1 cellular context compared by ENCODE assay signal in the genomic region with DNA sequence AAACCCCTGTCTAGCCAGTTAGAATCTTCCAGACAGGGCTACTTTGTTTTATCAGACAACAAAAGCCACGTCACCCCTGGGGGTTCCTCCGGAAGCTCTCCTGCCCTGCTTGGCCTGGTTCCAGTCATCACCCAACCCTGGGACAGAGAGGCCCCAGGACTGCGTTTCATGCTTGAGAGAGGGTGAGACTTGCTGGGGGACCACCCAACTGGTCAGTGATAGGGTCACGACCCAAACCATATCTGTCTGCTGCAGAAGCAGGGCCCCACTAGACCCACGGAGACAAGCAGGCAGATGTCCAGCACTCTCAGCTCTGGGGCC.
A peak's percentile ranks its signal among the peaks of the same experiment; 100 is the strongest.
TF ChIP-seq lines count a peak whose summit lies in the region.

No MANE protein-coding gene starts in this region.

TF ChIP-seq in GM12878, 131 proteins besides CTCF, POLR2A, EP300 and RAD21 (continues in another document):
- TF ChIP-seq ZBED1 (IDR thresholded peaks at IDR 0.05; ENCODE audit: borderline replicate concordance) (0 out of 2 replicates have a peak, but pooled peaks have one; percentile 12), RFX5 (IDR thresholded peaks at IDR 0.05; ENCODE audit: low read depth, low read length) (no peak), BHLHE40 (IDR thresholded peaks at IDR 0.05; ENCODE audit: borderline replicate concordance in 1 of 2, low read depth in 2 of 2, low read length in 1 of 2) (0 out of 4 replicates have a peak, but pooled peaks have one; percentile 4 to 19), CREM (IDR thresholded peaks at IDR 0.05; ENCODE audit: low read depth) (peak; percentile 55), ATF2 (IDR thresholded peaks at IDR 0.05; ENCODE audit: low read length) (no peak), NFYA (IDR thresholded peaks at IDR 0.05; ENCODE audit: borderline replicate concordance, low read depth, low read length) (no peak), NR2C2 (IDR thresholded peaks at IDR 0.05; ENCODE audit: borderline replicate concordance, control insufficient read depth, insufficient read length, low read depth) (no peak), MTA3 (IDR thresholded peaks at IDR 0.05; ENCODE audit: borderline replicate concordance, low read length) (no peak), USF2 (IDR thresholded peaks at IDR 0.05; ENCODE audit: borderline replicate concordance, low read depth, low read length) (no peak), SMAD1 (IDR thresholded peaks at IDR 0.05; ENCODE audit: low read depth, partially characterized antibody) (peak; percentile 41), PKNOX1 (IDR thresholded peaks at IDR 0.05) (no peak), ZBTB40 (IDR thresholded peaks at IDR 0.05; ENCODE audit: borderline replicate concordance) (no peak), BACH1 (IDR thresholded peaks at IDR 0.05; ENCODE audit: borderline replicate concordance) (no peak), BCL11A (IDR thresholded peaks at IDR 0.05; ENCODE audit: low read depth, low read length) (no peak), FOS (IDR thresholded peaks at IDR 0.05; ENCODE audit: borderline replicate concordance, extremely low read depth, insufficient read length) (no peak), SPI1 (IDR thresholded peaks at IDR 0.05; ENCODE audit: borderline replicate concordance, insufficient read depth, low read depth, low read length) (no peak), BMI1 (IDR thresholded peaks at IDR 0.05; ENCODE audit: borderline replicate concordance) (no peak), YY1 (IDR thresholded peaks at IDR 0.05; ENCODE audit: low read depth, low read length) (no peak), ZNF592 (IDR thresholded peaks at IDR 0.05) (no peak), ZNF687 (IDR thresholded peaks at IDR 0.05) (peak; percentile 28; the same call in 1 of the 2 replicates), MTA2 (IDR thresholded peaks at IDR 0.05; ENCODE audit: low read depth) (no peak), SRF (IDR thresholded peaks at IDR 0.05; ENCODE audit: low read depth in 2 of 2, low read length in 2 of 2) (no peak), WRNIP1 (IDR thresholded peaks at IDR 0.05; ENCODE audit: borderline replicate concordance, low read depth, low read length) (no peak), TCF12 (IDR thresholded peaks at IDR 0.05; ENCODE audit: low read depth, low read length) (0 out of 2 replicates have a peak, but pooled peaks have one; percentile 6)
- TF ChIP-seq, protein P1, sequence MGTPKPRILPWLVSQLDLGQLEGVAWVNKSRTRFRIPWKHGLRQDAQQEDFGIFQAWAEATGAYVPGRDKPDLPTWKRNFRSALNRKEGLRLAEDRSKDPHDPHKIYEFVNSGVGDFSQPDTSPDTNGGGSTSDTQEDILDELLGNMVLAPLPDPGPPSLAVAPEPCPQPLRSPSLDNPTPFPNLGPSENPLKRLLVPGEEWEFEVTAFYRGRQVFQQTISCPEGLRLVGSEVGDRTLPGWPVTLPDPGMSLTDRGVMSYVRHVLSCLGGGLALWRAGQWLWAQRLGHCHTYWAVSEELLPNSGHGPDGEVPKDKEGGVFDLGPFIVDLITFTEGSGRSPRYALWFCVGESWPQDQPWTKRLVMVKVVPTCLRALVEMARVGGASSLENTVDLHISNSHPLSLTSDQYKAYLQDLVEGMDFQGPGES (IDR thresholded peaks at IDR 0.05), result no peak
- TF ChIP-seq, protein P2, sequence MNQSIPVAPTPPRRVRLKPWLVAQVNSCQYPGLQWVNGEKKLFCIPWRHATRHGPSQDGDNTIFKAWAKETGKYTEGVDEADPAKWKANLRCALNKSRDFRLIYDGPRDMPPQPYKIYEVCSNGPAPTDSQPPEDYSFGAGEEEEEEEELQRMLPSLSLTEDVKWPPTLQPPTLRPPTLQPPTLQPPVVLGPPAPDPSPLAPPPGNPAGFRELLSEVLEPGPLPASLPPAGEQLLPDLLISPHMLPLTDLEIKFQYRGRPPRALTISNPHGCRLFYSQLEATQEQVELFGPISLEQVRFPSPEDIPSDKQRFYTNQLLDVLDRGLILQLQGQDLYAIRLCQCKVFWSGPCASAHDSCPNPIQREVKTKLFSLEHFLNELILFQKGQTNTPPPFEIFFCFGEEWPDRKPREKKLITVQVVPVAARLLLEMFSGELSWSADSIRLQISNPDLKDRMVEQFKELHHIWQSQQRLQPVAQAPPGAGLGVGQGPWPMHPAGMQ (IDR thresholded peaks at IDR 0.05; ENCODE audit: borderline replicate concordance), result no peak
- TF ChIP-seq, protein P3, sequence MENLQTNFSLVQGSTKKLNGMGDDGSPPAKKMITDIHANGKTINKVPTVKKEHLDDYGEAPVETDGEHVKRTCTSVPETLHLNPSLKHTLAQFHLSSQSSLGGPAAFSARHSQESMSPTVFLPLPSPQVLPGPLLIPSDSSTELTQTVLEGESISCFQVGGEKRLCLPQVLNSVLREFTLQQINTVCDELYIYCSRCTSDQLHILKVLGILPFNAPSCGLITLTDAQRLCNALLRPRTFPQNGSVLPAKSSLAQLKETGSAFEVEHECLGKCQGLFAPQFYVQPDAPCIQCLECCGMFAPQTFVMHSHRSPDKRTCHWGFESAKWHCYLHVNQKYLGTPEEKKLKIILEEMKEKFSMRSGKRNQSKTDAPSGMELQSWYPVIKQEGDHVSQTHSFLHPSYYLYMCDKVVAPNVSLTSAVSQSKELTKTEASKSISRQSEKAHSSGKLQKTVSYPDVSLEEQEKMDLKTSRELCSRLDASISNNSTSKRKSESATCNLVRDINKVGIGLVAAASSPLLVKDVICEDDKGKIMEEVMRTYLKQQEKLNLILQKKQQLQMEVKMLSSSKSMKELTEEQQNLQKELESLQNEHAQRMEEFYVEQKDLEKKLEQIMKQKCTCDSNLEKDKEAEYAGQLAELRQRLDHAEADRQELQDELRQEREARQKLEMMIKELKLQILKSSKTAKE (IDR thresholded peaks at IDR 0.05; ENCODE audit: low read depth, poor library complexity, severe bottlenecking), result peak; percentile 38
- TF ChIP-seq, protein P4, sequence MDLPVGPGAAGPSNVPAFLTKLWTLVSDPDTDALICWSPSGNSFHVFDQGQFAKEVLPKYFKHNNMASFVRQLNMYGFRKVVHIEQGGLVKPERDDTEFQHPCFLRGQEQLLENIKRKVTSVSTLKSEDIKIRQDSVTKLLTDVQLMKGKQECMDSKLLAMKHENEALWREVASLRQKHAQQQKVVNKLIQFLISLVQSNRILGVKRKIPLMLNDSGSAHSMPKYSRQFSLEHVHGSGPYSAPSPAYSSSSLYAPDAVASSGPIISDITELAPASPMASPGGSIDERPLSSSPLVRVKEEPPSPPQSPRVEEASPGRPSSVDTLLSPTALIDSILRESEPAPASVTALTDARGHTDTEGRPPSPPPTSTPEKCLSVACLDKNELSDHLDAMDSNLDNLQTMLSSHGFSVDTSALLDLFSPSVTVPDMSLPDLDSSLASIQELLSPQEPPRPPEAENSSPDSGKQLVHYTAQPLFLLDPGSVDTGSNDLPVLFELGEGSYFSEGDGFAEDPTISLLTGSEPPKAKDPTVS (IDR thresholded peaks at IDR 0.05; ENCODE audit: low read depth, low read length), result no peak
